Comparison of ENCODE assay signal across 8 cellular contexts in genomic region chr1:169312084-169312954, GRCh38. TPM values are rescaled to one million over a fixed set of nuclear protein-coding genes. Genes with fewer than 3 reads are reported as not detected.
A peak's percentile ranks its signal among the peaks of the same experiment; 100 is the strongest.
DNase-seq lines count a peak whose midpoint lies in the region; ATAC-seq and TF ChIP-seq lines count a peak whose summit lies in the region.

No MANE protein-coding gene starts in this region.

- H3K79me1 ChIP-seq in H9 (ENCODE audit: insufficient read depth, low read depth, low read length, poor library complexity, severe bottlenecking): no peaks in the 10 kb centered on the region

- H3K4me3 ChIP-seq in GM23338 (no peak overlapping the region), Panc1 (ENCODE audit: low read depth in 2 of 2, low read length in 2 of 2) (no peak overlapping the region), osteoblast (ENCODE audit: insufficient read depth, low read length) (no peak overlapping the region)

- H3T11ph ChIP-seq in H9 (ENCODE audit: low read length): no peak overlapping the region

- POLR2A ChIA-PET in Panc1 (lab: Charles Lee): no interaction called here
- POLR2A ChIA-PET in activated naive CD8-positive, alpha-beta T cell treated with anti-CD3 and anti-CD28 coated beads, Interleukin-2, amount 10 ng/mL, durations not matched to agents 7 days and 5 days (lab: Charles Lee): no interaction called here

- TF ChIP-seq CTCF in GM23338 (conservative IDR thresholded peaks at IDR 0.05; ENCODE audit: low read depth in 2 of 2) (no peak), Panc1 (IDR thresholded peaks at IDR 0.05) (no peak), osteoblast (IDR thresholded peaks at IDR 0.05; ENCODE audit: extremely low read depth, low read depth, low read length) (no peak), H9 (conservative IDR thresholded peaks at IDR 0.05) (no peak)

- no CpG with 5 or more reads among the region's 5 CpGs for WGBS in H9 (ENCODE audit: extremely low coverage, insufficient read length, low lambda C conversion rate)

- H3K18ac ChIP-seq in H9 (ENCODE audit: insufficient read length, low read depth, low read length): no peak overlapping the region

- H3K14ac ChIP-seq in H9 (ENCODE audit: insufficient read depth, low read length): no peak overlapping the region

- H3K27ac ChIP-seq in GM23338 (ENCODE audit: low read depth): no peak overlapping the region
- no peak overlapping the region for H3K27ac ChIP-seq in Panc1 (ENCODE audit: low read length)
- peak overlapping the region; percentile 48 for H3K27ac ChIP-seq in osteoblast (ENCODE audit: low read depth, low read length)
- no peak overlapping the region for H3K27ac ChIP-seq in H9 (ENCODE audit: insufficient read length, low read depth, low read length)

- peak; percentile 42; the same call in 2 of the 3 replicates for ATAC-seq in GM23338
- ATAC-seq in Panc1: peak; percentile 91
- peak; percentile 77 for ATAC-seq in activated naive CD8-positive, alpha-beta T cell treated with anti-CD3 and anti-CD28 coated beads, Interleukin-2, amount 10 ng/mL, durations not matched to agents 7 days and 5 days (ENCODE audit: low read depth)

- no peak overlapping the region for H2BK120ac ChIP-seq in H9 (ENCODE audit: low read depth, low read length, poor library complexity, severe bottlenecking)

- no peak overlapping the region for H2AFZ ChIP-seq in GM23338
- no peak overlapping the region for H2AFZ ChIP-seq in osteoblast (ENCODE audit: low read length)
- H2AFZ ChIP-seq in H9 (ENCODE audit: low read length): no peak overlapping the region

- BruUV-seq in Panc1 (replicated peaks; lab: Mats Ljungman, UMichigan): no TSS peak

- no peaks in the 10 kb centered on the region for H3K79me2 ChIP-seq in GM23338 (replicated peaks; ENCODE audit: insufficient read depth)
- no peaks in the 10 kb centered on the region for H3K79me2 ChIP-seq in osteoblast (ENCODE audit: insufficient read depth, low read length)
- H3K79me2 ChIP-seq in H9 (ENCODE audit: insufficient read depth, low read length): no peaks in the 10 kb centered on the region

- no peaks in the 10 kb centered on the region for H3K27me3 ChIP-seq in GM23338 (ENCODE audit: insufficient read depth)
- no peaks in the 10 kb centered on the region for H3K27me3 ChIP-seq in Panc1 (ENCODE audit: control insufficient read depth, insufficient read depth, low read length)
- no peaks in the 10 kb centered on the region for H3K27me3 ChIP-seq in osteoblast (ENCODE audit: insufficient read depth, low read length)
- H3K27me3 ChIP-seq in H9 (ENCODE audit: insufficient read depth, low read length): no peaks in the 10 kb centered on the region

- H2AK5ac ChIP-seq in H9 (ENCODE audit: insufficient read length, low read length): no peak overlapping the region

- H3K9me2 ChIP-seq in GM23338 (ENCODE audit: insufficient read depth): no peaks in the 10 kb centered on the region

- H3K4ac ChIP-seq in H9 (ENCODE audit: low read depth, low read length): no peak overlapping the region

- DNase-seq in ACHN (peak; percentile 98), GM23338 (ENCODE audit: low spot score) (no peak), Panc1 (ENCODE audit: low read depth, low spot score) (peak; percentile 90), osteoblast (ENCODE audit: insufficient read length, low spot score, missing footprints) (peak; percentile 87), H9 (no peak), NCI-H128 (lab: John Stamatoyannopoulos, UW; ENCODE audit: unreplicated experiment) (no peak), nucleus accumbens (lab: John Stamatoyannopoulos, UW) (no peak)
- no peak for DNase-seq in activated naive CD8-positive, alpha-beta T cell treated with anti-CD3 and anti-CD28 coated beads, Interleukin-2, amount 10 ng/mL, durations not matched to agents 7 days and 5 days

- in situ Hi-C loops in ACHN (cut with HindIII; ENCODE audit: low pct_ligation_motif_present, low pct_unique_long_range_greater_than_20kb, low sequenced_read_pairs) (no loop called here), Panc1 (cut with HindIII; ENCODE audit: low pct_unique_long_range_greater_than_20kb, low sequenced_read_pairs) (no loop called here)

- no peak overlapping the region for H2BK15ac ChIP-seq in H9 (ENCODE audit: low read depth, low read length)

- H3K9me3 ChIP-seq in Panc1 (ENCODE audit: control insufficient read depth, insufficient read depth, low read depth, low read length) (no peaks in the 10 kb centered on the region), osteoblast (ENCODE audit: low read depth, low read length) (no peaks in the 10 kb centered on the region), H9 (ENCODE audit: control insufficient read depth, low read depth, low read length) (no peaks in the 10 kb centered on the region)

- CTCF ChIA-PET in Panc1 (lab: Charles Lee): no interaction called here

- H3K9ac ChIP-seq in H9 (ENCODE audit: extremely low read depth, insufficient read length, low read length): no peak overlapping the region

- H3K27me3 Mint-ChIP-seq in GM23338 (ENCODE audit: insufficient read depth, low read depth, poor library complexity) (no peaks in the 10 kb centered on the region), H9 (ENCODE audit: low read depth) (no peaks in the 10 kb centered on the region)
- no peaks in the 10 kb centered on the region for H3K27me3 Mint-ChIP-seq in activated naive CD8-positive, alpha-beta T cell treated with anti-CD3 and anti-CD28 coated beads, Interleukin-2, amount 10 ng/mL, durations not matched to agents 7 days and 5 days

- H3F3A ChIP-seq in GM23338 (replicated peaks; ENCODE audit: low read depth): no peaks in the 10 kb centered on the region

- H3K36me3 Mint-ChIP-seq in GM23338 (ENCODE audit: low read depth) (peaks cover 16% of the 10 kb centered on the region; the same call in 1 of the 3 replicates), H9 (ENCODE audit: insufficient read depth in 1 of 3, low read depth in 3 of 3) (no peaks in the 10 kb centered on the region; a peak in 5 of 7 replicates)
- H3K36me3 Mint-ChIP-seq in activated naive CD8-positive, alpha-beta T cell treated with anti-CD3 and anti-CD28 coated beads, Interleukin-2, amount 10 ng/mL, durations not matched to agents 7 days and 5 days: peaks cover 18% of the 10 kb centered on the region

- H3K23ac ChIP-seq in H9 (ENCODE audit: insufficient read length, low read depth, low read length): no peak overlapping the region

- H4K91ac ChIP-seq in H9 (ENCODE audit: insufficient read length, low read depth, low read length): no peak overlapping the region

- H4K8ac ChIP-seq in H9 (replicated peaks; ENCODE audit: insufficient read length, low read depth, low read length): no peak overlapping the region

- H3K36me3 ChIP-seq in GM23338 (ENCODE audit: insufficient read depth): no peaks in the 10 kb centered on the region
- H3K36me3 ChIP-seq in Panc1 (ENCODE audit: control insufficient read depth, insufficient read depth, low read length): no peaks in the 10 kb centered on the region
- no peaks in the 10 kb centered on the region for H3K36me3 ChIP-seq in osteoblast (ENCODE audit: insufficient read depth, low read length)

- no peak overlapping the region for H4K5ac ChIP-seq in H9 (ENCODE audit: insufficient read length, low read depth, low read length)

- no peaks in the 10 kb centered on the region for H4K20me1 ChIP-seq in GM23338 (replicated peaks; ENCODE audit: insufficient read depth)
- no peaks in the 10 kb centered on the region for H4K20me1 ChIP-seq in osteoblast (ENCODE audit: insufficient read depth, low read length)
- no peaks in the 10 kb centered on the region for H4K20me1 ChIP-seq in H9 (ENCODE audit: control insufficient read depth, insufficient read depth, insufficient read length)

- intact Hi-C loops in Panc1 (cut with micrococcal nuclease; ENCODE audit: unreplicated experiment): no loop called here

- no peak overlapping the region for H2BK12ac ChIP-seq in H9 (ENCODE audit: insufficient read length, low read depth, low read length)

- H2BK20ac ChIP-seq in H9 (ENCODE audit: low read depth, low read length, poor library complexity, severe bottlenecking): no peak overlapping the region

- H3K9me3 Mint-ChIP-seq in GM23338 (no peaks in the 10 kb centered on the region; the same call in 1 of the 3 replicates), H9 (no peaks in the 10 kb centered on the region; a peak in 1 of 5 replicates)
- H3K9me3 Mint-ChIP-seq in activated naive CD8-positive, alpha-beta T cell treated with anti-CD3 and anti-CD28 coated beads, Interleukin-2, amount 10 ng/mL, durations not matched to agents 7 days and 5 days: no peaks in the 10 kb centered on the region

- H3K4me3 Mint-ChIP-seq in GM23338: no peak overlapping the region
- peak overlapping the region; percentile 41 for H3K4me3 Mint-ChIP-seq in activated naive CD8-positive, alpha-beta T cell treated with anti-CD3 and anti-CD28 coated beads, Interleukin-2, amount 10 ng/mL, durations not matched to agents 7 days and 5 days
- H3K4me3 Mint-ChIP-seq in H9: no peak overlapping the region

- H3K4me2 ChIP-seq in GM23338: no peak overlapping the region
- peak overlapping the region; percentile 46 for H3K4me2 ChIP-seq in osteoblast (ENCODE audit: insufficient read depth, low read length)
- no peak overlapping the region for H3K4me2 ChIP-seq in H9 (ENCODE audit: insufficient read depth, insufficient read length, low read length)

- H3K56ac ChIP-seq in H9 (ENCODE audit: insufficient read length, low read depth, low read length): no peak overlapping the region

- no peak overlapping the region for H2BK5ac ChIP-seq in H9 (ENCODE audit: insufficient read length, low read length)

- no peaks in the 10 kb centered on the region for H3K23me2 ChIP-seq in H9 (ENCODE audit: insufficient read length, low read depth, low read length, poor library complexity, severe bottlenecking)

- peaks cover 10% of the 10 kb centered on the region for H3K4me1 Mint-ChIP-seq in GM23338
- H3K4me1 Mint-ChIP-seq in activated naive CD8-positive, alpha-beta T cell treated with anti-CD3 and anti-CD28 coated beads, Interleukin-2, amount 10 ng/mL, durations not matched to agents 7 days and 5 days: peaks cover 17% of the 10 kb centered on the region
- peaks cover 10 to 17% of the 10 kb centered on the region in 2 experiments for H3K4me1 Mint-ChIP-seq in H9

- no peak overlapping the region for H3K27ac Mint-ChIP-seq in GM23338
- H3K27ac Mint-ChIP-seq in activated naive CD8-positive, alpha-beta T cell treated with anti-CD3 and anti-CD28 coated beads, Interleukin-2, amount 10 ng/mL, durations not matched to agents 7 days and 5 days: no peak overlapping the region
- H3K27ac Mint-ChIP-seq in H9: no peak overlapping the region; a peak in 1 of 7 replicates

- H3K4me1 ChIP-seq in GM23338 (ENCODE audit: insufficient read depth): peaks cover 10% of the 10 kb centered on the region
- H3K4me1 ChIP-seq in Panc1 (ENCODE audit: control insufficient read depth, insufficient read depth, low read length): no peaks in the 10 kb centered on the region
- peaks cover 11% of the 10 kb centered on the region for H3K4me1 ChIP-seq in osteoblast (ENCODE audit: insufficient read depth, low read length)
- H3K4me1 ChIP-seq in H9 (ENCODE audit: insufficient read depth, low read length): no peaks in the 10 kb centered on the region; the same call in 1 of the 2 replicates

RNA-seq across cellular contexts. Expression of gene NME7, which starts 55.3 kb away (rescaled TPM):
- total RNA-seq in GM23338 (2014; rRNA removed; shearing (Covaris generic)): 12.9 and 39.1 TPM in 2 replicates
- 48.5 and 65.2 TPM in 2 replicates for polyA plus RNA-seq in GM23338 (2016; fragmentation: Nextera tagmentation; extraction: Ambion mirVana)
- 30.3 TPM for total RNA-seq in Panc1 (2021; ENCODE audit: unreplicated experiment)
- polyA plus RNA-seq in Panc1 (2012; ENCODE audit: insufficient read length): 51.8 TPM
- 10 to 100 TPM; 14.7 to 24.7 TPM for total RNA-seq in activated naive CD8-positive, alpha-beta T cell treated with anti-CD3 and anti-CD28 coated beads, Interleukin-2, amount 10 ng/mL, durations not matched to agents 7 days and 5 days
- total RNA-seq in osteoblast: 28.0 and 31.5 TPM in 2 replicates
- 13.2 and 17.0 TPM in 2 replicates for total RNA-seq in H9 (2021)

RNA-seq across cellular contexts. Expression of gene BLZF1, which starts 55.7 kb away (rescaled TPM):
- total RNA-seq in GM23338 (2014; rRNA removed; shearing (Covaris generic)): 12.4 and 14.5 TPM in 2 replicates
- polyA plus RNA-seq in GM23338 (2016; fragmentation: Nextera tagmentation; extraction: Ambion mirVana): 6.3 and 9.5 TPM in 2 replicates
- total RNA-seq in Panc1 (2021; ENCODE audit: unreplicated experiment): 19.6 TPM
- polyA plus RNA-seq in Panc1 (2012; ENCODE audit: insufficient read length): 6.8 TPM
- total RNA-seq in activated naive CD8-positive, alpha-beta T cell treated with anti-CD3 and anti-CD28 coated beads, Interleukin-2, amount 10 ng/mL, durations not matched to agents 7 days and 5 days: 10 to 100 TPM; 31.6 to 33.5 TPM
- total RNA-seq in osteoblast: 29.5 and 29.7 TPM in 2 replicates
- 14.3 and 15.5 TPM in 2 replicates for total RNA-seq in H9 (2021)

Comparison
In these comparisons a context has a peak if more than half of its experiments do, and no peak if none do; other contexts are left out.
1. DNase-seq: peak in ACHN (single experiment), Panc1 (single experiment) and osteoblast (single experiment); none in GM23338 (single experiment), activated naive CD8-positive, alpha-beta T cell treated with anti-CD3 and anti-CD28 coated beads, Interleukin-2, amount 10 ng/mL, durations not matched to agents 7 days and 5 days (single experiment), H9 (single experiment), NCI-H128 (single experiment) and nucleus accumbens (0 of 56).
2. Peak in every context shown above with its lines, with median percentiles within 50 percentile points of each other: ATAC-seq.